ENCODE assay signal across 17 cellular contexts in genomic region chr1:25492323-25492722, GRCh38. TPM values are rescaled to one million over a fixed set of nuclear protein-coding genes. Genes with fewer than 3 reads are reported as not detected.
DNase-seq lines count a peak whose midpoint lies in the region; ATAC-seq, FAIRE-seq and TF ChIP-seq lines count a peak whose summit lies in the region.
"Had no signal": no experiment of that assay in that cellular context is flagged by ENCODE, and none has a peak within 500 bp of the region (broad histone marks: within the 10 kb centered on the region; RNA-seq: fewer than 3 reads in every experiment).

No MANE protein-coding gene starts in this region.

- 92% methylated on average over 7 of the region's 8 CpGs for WGBS in K562 (ENCODE audit: insufficient coverage, low coverage, missing lambda C conversion rate)

- no peak overlapping the region for H2AFZ ChIP-seq in K562 (ENCODE audit: low read depth, low read length)

- H3K4me1 ChIP-seq in K562 (replicated peaks in 1 of 2; ENCODE audit: control insufficient read depth in 2 of 2, insufficient read depth in 2 of 2, low read length in 2 of 2), result no peaks in the 10 kb centered on the region

- H3K4me2 ChIP-seq in K562 (ENCODE audit: insufficient read depth, low read length), result no peak overlapping the region
- H3K4me2 ChIP-seq: KMS-11 had no signal

- no peak overlapping the region for H3K4me3 ChIP-seq in AG04450 (ENCODE audit: low read depth, low read length)
- no peak overlapping the region for H3K4me3 ChIP-seq in H7 (ENCODE audit: insufficient read depth, low read depth, low read length)
- H3K4me3 ChIP-seq in K562, result no peak overlapping the region

- H3K36me3 ChIP-seq in H7 (replicated peaks; ENCODE audit: control insufficient read depth, insufficient read depth, low read length) (peaks cover 1% of the 10 kb centered on the region), K562 (ENCODE audit: control insufficient read depth, insufficient read depth, low read length) (peaks cover 82% of the 10 kb centered on the region)

- in situ Hi-C loops in K562 (cut with MboI), result no loop called here

- TF ChIP-seq RAD21 in K562 (CRISPR knock-in tag; conservative IDR thresholded peaks at IDR 0.05 in 1 of 2, IDR thresholded peaks at IDR 0.05 in 1 of 2), result no peak

- peaks cover 4% of the 10 kb centered on the region; the same call in 2 of the 3 replicates for H3K79me2 ChIP-seq in K562 (ENCODE audit: control insufficient read depth, insufficient read depth, low read length)

- TF ChIP-seq EP300 in K562 (IDR thresholded peaks at IDR 0.05; ENCODE audit: low read length), result no peak

- intact Hi-C loops in K562 (cut with micrococcal nuclease), result no loop called here

- no peak for DNase-seq in AG04450 (ENCODE audit: low read depth, low spot score)
- peak; percentile 65 for DNase-seq in H7
- DNase-seq in K562 (ENCODE audit: extremely low read depth in 1 of 4, low spot score in 3 of 4), result no peak
- DNase-seq in iPS-NIHi7 (ENCODE audit: extremely low spot score), result peak; percentile 54
- no peak for DNase-seq in T1000 (lab: John Stamatoyannopoulos, UW)
- DNase-seq: C1 segment of cervical spinal cord, DMS79 treated with DMSO at 0.1 percent for 48 hours, NCI-H1417 treated with DMSO at 0.1 percent for 48 hours, NCI-H2227 treated with DMSO at 0.1 percent for 48 hours, NCI-H510A treated with DMSO at 0.1 percent for 48 hours, NCI-H774, RPMI8226, SHP77 treated with DMSO at 0.1 percent for 48 hours had no signal

- H3K27ac ChIP-seq in AG04450 (ENCODE audit: low read depth, low read length), result no peak overlapping the region
- no peak overlapping the region for H3K27ac ChIP-seq in K562 (ENCODE audit: extremely low read depth, low read depth, low read length)
- H3K27ac ChIP-seq: KMS-11 had no signal

- 0 out of 2 replicates have a peak, but pooled peaks cover 7% of the 10 kb centered on the region for H4K20me1 ChIP-seq in K562 (replicated peaks; ENCODE audit: control insufficient read depth, insufficient read depth, low read length)

- H3K9me3 ChIP-seq in AG04450 (ENCODE audit: control insufficient read depth, insufficient read depth, low read length), result no peaks in the 10 kb centered on the region
- no peaks in the 10 kb centered on the region for H3K9me3 ChIP-seq in K562 (replicated peaks; ENCODE audit: control insufficient read depth, insufficient read depth, low read depth, low read length)

- ATAC-seq in K562 (peak; percentile 47; the same call in 2 of the 3 replicates), GM18909 (IDR thresholded peaks at IDR 0.05; ENCODE audit: poor library complexity, unreplicated experiment) (no peak), HG03135 (IDR thresholded peaks at IDR 0.05; ENCODE audit: unreplicated experiment) (no peak)

- no peaks in the 10 kb centered on the region for H3K27me3 ChIP-seq in AG04450 (ENCODE audit: control insufficient read depth, insufficient read depth, low read length)
- H3K27me3 ChIP-seq in H7 (ENCODE audit: control insufficient read depth, insufficient read depth, low read length), result no peaks in the 10 kb centered on the region
- no peaks in the 10 kb centered on the region for H3K27me3 ChIP-seq in K562 (ENCODE audit: control insufficient read depth in 2 of 2, insufficient read depth in 2 of 2, low read length in 2 of 2)

- no peak for TF ChIP-seq POLR2A in K562 (conservative IDR thresholded peaks at IDR 0.05)

- no peaks in the 10 kb centered on the region for H3K9me1 ChIP-seq in K562 (ENCODE audit: control insufficient read depth, insufficient read depth, low read length)

- no peak overlapping the region for H3K9ac ChIP-seq in K562 (ENCODE audit: insufficient read depth in 1 of 2, low read depth in 2 of 2, low read length in 2 of 2)
- H3K9ac ChIP-seq: KMS-11 had no signal

- POLR2A ChIA-PET in AG04450 (lab: Yijun Ruan, JAX) (no interaction called here), K562 (lab: Yijun Ruan, JAX) (interaction anchor here (0.8 to 2.1 kb wide), 6 partner anchors 10 to 42 kb away, joined by 3 to 8 read pairs (median 4); no protein-coding TSS in a partner anchor)

- FAIRE-seq in K562 (lab: Jason Lieb, UNC), result no peak
- FAIRE-seq: H54 had no signal

- CTCF ChIA-PET in AG04450 (lab: Charles Lee) (interaction anchor here (1.9 kb wide), 1 partner anchor 28 kb away, joined by 6 read pairs; no protein-coding TSS in a partner anchor), K562 (lab: Yijun Ruan, JAX; ENCODE audit: low intra/inter-chr PET ratio) (no interaction called here)

- BruUV-seq in K562 (replicated peaks; lab: Mats Ljungman, UMichigan), result no TSS peak

- TF ChIP-seq CTCF in AG04450 (IDR thresholded peaks at IDR 0.05; ENCODE audit: low read depth, low read length) (0 out of 2 replicates have a peak, but pooled peaks have one; percentile 3), K562 (IDR thresholded peaks at IDR 0.05 in 2 of 3, conservative IDR thresholded peaks at IDR 0.05 in 1 of 3; ENCODE audit: insufficient read depth in 2 of 3, low read depth in 1 of 3, low read length in 3 of 3) (no peak)

TF ChIP-seq in K562, 482 proteins besides CTCF, POLR2A, EP300 and RAD21 (continues in another document):
- TF ChIP-seq CSDE1 (IDR thresholded peaks at IDR 0.05) (no peak), CHD1 (IDR thresholded peaks at IDR 0.05; ENCODE audit: low read length) (no peak), RBM15 (IDR thresholded peaks at IDR 0.05; ENCODE audit: insufficient read depth, low read length) (no peak), ZNF347 (CRISPR knock-in tag; IDR thresholded peaks at IDR 0.05; ENCODE audit: low read depth) (no peak), RFX7 (CRISPR knock-in tag; IDR thresholded peaks at IDR 0.05) (no peak), CTBP1 (IDR thresholded peaks at IDR 0.05; ENCODE audit: borderline replicate concordance) (no peak), HDAC8 (tag; IDR thresholded peaks at IDR 0.05) (no peak), TFAP4 (CRISPR knock-in tag; IDR thresholded peaks at IDR 0.05; ENCODE audit: borderline replicate concordance) (no peak), ASH1L (IDR thresholded peaks at IDR 0.05; ENCODE audit: borderline replicate concordance, low read depth, partially characterized antibody) (no peak), ZKSCAN8 (CRISPR knock-in tag; IDR thresholded peaks at IDR 0.05) (no peak), ZNF431 (CRISPR knock-in tag; IDR thresholded peaks at IDR 0.05) (no peak), THRAP3 (IDR thresholded peaks at IDR 0.05; ENCODE audit: borderline replicate concordance) (no peak), CC2D1A (IDR thresholded peaks at IDR 0.05) (no peak), TAL1 (IDR thresholded peaks at IDR 0.05) (no peak)
- TF ChIP-seq, protein P1, sequence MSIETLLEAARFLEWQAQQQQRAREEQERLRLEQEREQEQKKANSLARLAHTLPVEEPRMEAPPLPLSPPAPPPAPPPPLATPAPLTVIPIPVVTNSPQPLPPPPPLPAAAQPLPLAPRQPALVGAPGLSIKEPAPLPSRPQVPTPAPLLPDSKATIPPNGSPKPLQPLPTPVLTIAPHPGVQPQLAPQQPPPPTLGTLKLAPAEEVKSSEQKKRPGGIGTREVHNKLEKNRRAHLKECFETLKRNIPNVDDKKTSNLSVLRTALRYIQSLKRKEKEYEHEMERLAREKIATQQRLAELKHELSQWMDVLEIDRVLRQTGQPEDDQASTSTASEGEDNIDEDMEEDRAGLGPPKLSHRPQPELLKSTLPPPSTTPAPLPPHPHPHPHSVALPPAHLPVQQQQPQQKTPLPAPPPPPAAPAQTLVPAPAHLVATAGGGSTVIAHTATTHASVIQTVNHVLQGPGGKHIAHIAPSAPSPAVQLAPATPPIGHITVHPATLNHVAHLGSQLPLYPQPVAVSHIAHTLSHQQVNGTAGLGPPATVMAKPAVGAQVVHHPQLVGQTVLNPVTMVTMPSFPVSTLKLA (conservative IDR thresholded peaks at IDR 0.05), result no peak

RNA-seq across cellular contexts. Expression of gene LDLRAP1, which starts 51.1 kb away (rescaled TPM):
- polyA plus RNA-seq in AG04450 (2011; rRNA removed), result 12.4 and 12.6 TPM in 2 replicates
- 11.1 and 12.7 TPM in 2 replicates for polyA minus RNA-seq in AG04450 (2011; rRNA and poly(A)+ RNA removed)
- 47.0 and 47.9 TPM in 2 replicates for total RNA-seq in H7 (2014; rRNA removed; shearing (Covaris generic))
- 30.0 and 73.0 TPM in 2 replicates for total RNA-seq in K562 (2011; cell fraction: chromatin; rRNA removed; ENCODE audit: low replicate concordance)
- 38.5 and 41.1 TPM in 2 replicates for total RNA-seq in K562 (2011; cell fraction: nucleolus; rRNA removed)
- total RNA-seq in K562 (2011; cell fraction: nucleoplasm; rRNA removed), result 33.9 and 37.2 TPM in 2 replicates
- 14.2 and 19.0 TPM in 2 replicates for total RNA-seq in K562 (2014; rRNA removed)
- total RNA-seq in K562 (2014; rRNA removed; fragmentation: Illumina TruSeq; extraction: Trizol), result 10.9 and 13.0 TPM in 2 replicates
- 16.3 and 17.7 TPM in 2 replicates for total RNA-seq in K562 (2015; rRNA removed; fragmentation: Illumina TruSeq; extraction: Trizol)
- total RNA-seq in K562 (2021), result 28.8 and 29.2 TPM in 2 replicates
- polyA plus RNA-seq in K562 (2011; rRNA removed), result 16.2 and 25.0 TPM in 2 replicates
- 22.4 and 23.7 TPM in 2 replicates for polyA plus RNA-seq in K562 (2011; cell fraction: cytosol; rRNA removed)
- 69.9 and 75.9 TPM in 2 replicates for polyA plus RNA-seq in K562 (2011; cell fraction: nucleus; rRNA removed)
- 24.3 and 30.1 TPM in 2 replicates for polyA plus RNA-seq in K562 (2012)
- 26.8 and 29.6 TPM in 2 replicates for polyA plus RNA-seq in K562 (2014; fragmentation: Illumina TruSeq; extraction: Trizol)
- 1 to 10 TPM in 1 of 2 experiments, under 1 TPM in 1; 0.56 to 1.4 TPM for polyA plus RNA-seq in K562 (2014; fragmentation: Nextera tagmentation; extraction: Ambion mirVana)
- polyA plus RNA-seq in K562 (2014; rRNA removed), result 22.2 and 25.7 TPM in 2 replicates
- polyA minus RNA-seq in K562 (2011; rRNA and poly(A)+ RNA removed), result 11.8 and 12.8 TPM in 2 replicates
- polyA minus RNA-seq in K562 (2011; cell fraction: cytosol; rRNA and poly(A)+ RNA removed), result 11.8 and 16.7 TPM in 2 replicates
- 6.9 and 14.2 TPM in 2 replicates for polyA minus RNA-seq in K562 (2011; cell fraction: nucleus; rRNA and poly(A)+ RNA removed)

Comparison
In these comparisons a context has a peak if more than half of its experiments do, and no peak if none do; other contexts are left out.
1. DNase-seq: peak in H7 (single experiment) and iPS-NIHi7 (single experiment); none in AG04450 (single experiment), K562 (0 of 4) and T1000 (single experiment).